In genomic region chr10:92800122-92800521, GRCh38 we compare ENCODE assay signal across 24 cellular contexts. TPM values are rescaled to one million over a fixed set of nuclear protein-coding genes. Genes with fewer than 3 reads are reported as not detected.
DNase-seq lines count a peak whose midpoint lies in the region; ATAC-seq and TF ChIP-seq lines count a peak whose summit lies in the region.
"Had no signal": no experiment of that assay in that cellular context is flagged by ENCODE, and none has a peak within 500 bp of the region (broad histone marks: within the 10 kb centered on the region; RNA-seq: fewer than 3 reads in every experiment).

No MANE protein-coding gene starts in this region.

- intact Hi-C loops in Calu3 (cut with micrococcal nuclease; ENCODE audit: unreplicated experiment) = loop anchor here (2.0 kb wide), 1 partner anchor 17 kb away; no protein-coding TSS in a partner anchor

- CTCF ChIA-PET in Calu3 (lab: Charles Lee) = no interaction called here

- H3K36me3 Mint-ChIP-seq in Calu3 (ENCODE audit: insufficient read depth, unreplicated experiment) = no peaks in the 10 kb centered on the region
- H3K36me3 Mint-ChIP-seq: activated CD8-positive, alpha-beta memory T cell treated with anti-CD3 and anti-CD28 coated beads, Interleukin-2, amount 10 ng/mL, durations not matched to agents 7 days and 5 days; brain had no signal

- ATAC-seq in GM21390 (IDR thresholded peaks at IDR 0.05; ENCODE audit: unreplicated experiment) = no peak
- ATAC-seq: activated CD8-positive, alpha-beta memory T cell treated with anti-CD3 and anti-CD28 coated beads, Interleukin-2, amount 10 ng/mL, durations not matched to agents 7 days and 5 days; activated T-cell treated with anti-CD3 and anti-CD28 coated beads, Interleukin-2, amount 50 U/mL, for 72 hours; gastrocnemius medialis; left lobe of liver had no signal

- H3K4me3 Mint-ChIP-seq in Calu3 (ENCODE audit: low read depth, unreplicated experiment) = peak overlapping the region; percentile 19
- H3K4me3 Mint-ChIP-seq: activated B cell treated with CpG ODN at 0.5 μM for 24 hours; activated CD8-positive, alpha-beta memory T cell treated with anti-CD3 and anti-CD28 coated beads, Interleukin-2, amount 10 ng/mL, durations not matched to agents 7 days and 5 days; activated T-cell treated with anti-CD3 and anti-CD28 coated beads, Interleukin-2, amount 50 U/mL, for 72 hours; brain had no signal

- no TSS peak for BruUV-seq in Calu3 (replicated peaks; lab: Mats Ljungman, UMichigan)

- TF ChIP-seq CTCF in Calu3 (IDR thresholded peaks at IDR 0.05; ENCODE audit: unreplicated experiment) = no peak

- peak overlapping the region; percentile 55 for H3K27ac Mint-ChIP-seq in Calu3 (ENCODE audit: unreplicated experiment)
- H3K27ac Mint-ChIP-seq: activated B cell treated with CpG ODN at 0.5 μM for 24 hours; activated CD8-positive, alpha-beta memory T cell treated with anti-CD3 and anti-CD28 coated beads, Interleukin-2, amount 10 ng/mL, durations not matched to agents 7 days and 5 days; activated T-cell treated with anti-CD3 and anti-CD28 coated beads, Interleukin-2, amount 50 U/mL, for 72 hours; brain had no signal

- H3K27me3 Mint-ChIP-seq in Calu3 (ENCODE audit: unreplicated experiment) = no peaks in the 10 kb centered on the region
- H3K27me3 Mint-ChIP-seq: activated B cell treated with CpG ODN at 0.5 μM for 24 hours had no signal

- peaks cover 9% of the 10 kb centered on the region for H3K4me1 Mint-ChIP-seq in Calu3 (ENCODE audit: low read depth, unreplicated experiment)
- H3K4me1 Mint-ChIP-seq: activated CD8-positive, alpha-beta memory T cell treated with anti-CD3 and anti-CD28 coated beads, Interleukin-2, amount 10 ng/mL, durations not matched to agents 7 days and 5 days; brain had no signal

- no peaks in the 10 kb centered on the region for H3K9me3 Mint-ChIP-seq in Calu3 (ENCODE audit: low read depth, unreplicated experiment)
- H3K9me3 Mint-ChIP-seq: activated B cell treated with CpG ODN at 0.5 μM for 24 hours; activated T-cell treated with anti-CD3 and anti-CD28 coated beads, Interleukin-2, amount 50 U/mL, for 72 hours had no signal

- no peak for DNase-seq in Calu3
- peak; percentile 87 for DNase-seq in DMS53 (lab: John Stamatoyannopoulos, UW)
- DNase-seq in NCI-H128 (lab: John Stamatoyannopoulos, UW; ENCODE audit: unreplicated experiment) = peak; percentile 52
- peak; percentile 69 for DNase-seq in NCI-H748 treated with DMSO at 0.1 percent for 48 hours (lab: John Stamatoyannopoulos, UW)
- DNase-seq in NCI-H2029 (lab: John Stamatoyannopoulos, UW) = no peak
- no peak for DNase-seq in NCI-H226
- no peak for DNase-seq in mesenteric fat pad (ENCODE audit: low spot score)
- DNase-seq: activated B cell treated with CpG ODN at 0.5 μM for 24 hours; activated CD4-positive, alpha-beta T cell treated with anti-CD3 and anti-CD28 coated beads, Interleukin-2, amount 50 U/mL, for 1 hour; activated CD8-positive, alpha-beta memory T cell treated with anti-CD3 and anti-CD28 coated beads, Interleukin-2, amount 10 ng/mL, durations not matched to agents 7 days and 5 days; activated naive CD4-positive, alpha-beta T cell treated with Interleukin-2 at 50 U/mL for 16 hours; activated T-cell treated with anti-CD3 and anti-CD28 coated beads, Interleukin-2, amount 50 U/mL, for 72 hours; adrenal gland; dorsolateral prefrontal cortex; gastrocnemius medialis; hippocampal formation; Kasumi-1; NCI-H1436; stimulated activated naive CD4-positive, alpha-beta T cell treated with Interleukin-2 at 50 U/mL for 16 hours; T1000; uterus had no signal

RNA-seq across cellular contexts. Expression of gene EXOC6, which starts 48.2 kb away (rescaled TPM):
- total RNA-seq in Calu3 (2022) = 19.2 TPM in 2 replicates
- total RNA-seq in mesenteric fat pad = 12.3 TPM

Comparison
In these comparisons a context has a peak if more than half of its experiments do, and no peak if none do; other contexts are left out.
1. DNase-seq: peak in DMS53 (single experiment), NCI-H128 (single experiment) and NCI-H748 treated with DMSO at 0.1 percent for 48 hours (single experiment); none in Calu3 (single experiment), NCI-H2029 (single experiment), NCI-H226 (single experiment) and mesenteric fat pad (single experiment).